Comparison of ENCODE assay signal across 26 cellular contexts in the genomic region with DNA sequence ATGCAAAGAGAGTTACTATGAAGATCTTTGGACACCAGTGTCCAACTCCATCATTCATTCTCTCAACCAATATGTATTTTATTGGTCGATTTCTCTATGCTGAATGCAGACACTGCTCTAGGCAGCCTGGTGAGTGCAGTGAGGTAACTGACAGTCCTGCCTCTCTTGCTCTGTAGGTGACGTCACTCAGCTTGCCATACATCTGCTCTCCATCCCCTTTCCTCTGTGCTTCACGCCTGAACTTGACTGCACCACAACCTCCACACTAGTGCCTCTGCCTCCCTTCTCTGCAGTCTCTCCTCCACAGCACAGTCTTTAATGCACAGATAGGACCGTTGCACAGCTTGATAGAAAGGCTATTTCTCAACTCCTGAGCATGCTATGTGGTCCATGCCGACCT.
A peak's percentile ranks its signal among the peaks of the same experiment; 100 is the strongest.
DNase-seq lines count a peak whose midpoint lies in the region; ATAC-seq, FAIRE-seq and TF ChIP-seq lines count a peak whose summit lies in the region.
"Had no signal": no experiment of that assay in that cellular context is flagged by ENCODE, and none has a peak within 500 bp of the region (broad histone marks: within the 10 kb centered on the region; RNA-seq: fewer than 3 reads in every experiment).

No MANE protein-coding gene starts in this region.

- no peak for FAIRE-seq in HepG2 (lab: Jason Lieb, UNC)
- FAIRE-seq in GM12878 (lab: Jason Lieb, UNC), result no peak
- FAIRE-seq: GM19239, H54 had no signal

- H3K36me3 Mint-ChIP-seq in stimulated activated effector memory CD8-positive, alpha-beta T cell treated with anti-CD3 and anti-CD28 coated beads, Interleukin-12 subunit alpha, Interleukin-12 subunit beta, amount 100 ng/mL, for 72 hours, result no peaks in the 10 kb centered on the region
- no peaks in the 10 kb centered on the region for H3K36me3 Mint-ChIP-seq in activated naive CD4-positive, alpha-beta T cell treated with anti-CD3 and anti-CD28 coated beads, Interleukin-2, amount 10 ng/mL, durations not matched to agents 7 days and 5 days
- H3K36me3 Mint-ChIP-seq: CD14-positive monocyte; CD8-positive, alpha-beta memory T cell had no signal

- intact Hi-C loops in HepG2 (cut with micrococcal nuclease; ENCODE audit: unreplicated experiment), result no loop called here
- intact Hi-C loops in right lobe of liver (cut with DNase I), result no loop called here
- intact Hi-C loops in GM12878 (cut with micrococcal nuclease; ENCODE audit: unreplicated experiment), result loop anchor here (10.0 kb wide), 1 partner anchor 426 kb away; the partner anchor contains the start of gene SLC7A11
- intact Hi-C loops in upper lobe of right lung (cut with DNase I), result no loop called here

- H3K4me3 Mint-ChIP-seq in stimulated activated effector memory CD8-positive, alpha-beta T cell treated with anti-CD3 and anti-CD28 coated beads, Interleukin-12 subunit alpha, Interleukin-12 subunit beta, amount 100 ng/mL, for 72 hours, result no peak overlapping the region
- no peak overlapping the region for H3K4me3 Mint-ChIP-seq in activated naive CD4-positive, alpha-beta T cell treated with anti-CD3 and anti-CD28 coated beads, Interleukin-2, amount 10 ng/mL, durations not matched to agents 7 days and 5 days
- H3K4me3 Mint-ChIP-seq: B cell; CD14-positive monocyte; CD8-positive, alpha-beta memory T cell had no signal

- no TSS peak for BruUV-seq in HepG2 (replicated peaks; lab: Mats Ljungman, UMichigan)
- no TSS peak for BruUV-seq in GM12878 (replicated peaks; lab: Mats Ljungman, UMichigan)

- TF ChIP-seq POLR2A in HepG2 (IDR thresholded peaks at IDR 0.05; ENCODE audit: insufficient read depth in 1 of 2, low read depth in 2 of 2, low read length in 2 of 2), result no peak
- TF ChIP-seq POLR2A in right lobe of liver (IDR thresholded peaks at IDR 0.05), result no peak
- no peak for TF ChIP-seq POLR2A in GM12878 (IDR thresholded peaks at IDR 0.05; ENCODE audit: low read depth, low read length)

- H3K9me3 ChIP-seq in HepG2 (ENCODE audit: low read length), result no peaks in the 10 kb centered on the region
- no peaks in the 10 kb centered on the region for H3K9me3 ChIP-seq in right lobe of liver
- no peaks in the 10 kb centered on the region for H3K9me3 ChIP-seq in GM12878 (replicated peaks; ENCODE audit: control insufficient read depth, insufficient read depth, low read length)
- H3K9me3 ChIP-seq in upper lobe of right lung, result no peaks in the 10 kb centered on the region

- no peak overlapping the region for H3K4me2 ChIP-seq in HepG2 (ENCODE audit: low read depth, low read length)
- no peak overlapping the region for H3K4me2 ChIP-seq in GM12878 (ENCODE audit: control insufficient read depth, insufficient read depth)
- H3K4me2 ChIP-seq: KMS-11 had no signal

- RAD21 ChIA-PET in GM12878 (lab: Charles Lee; ENCODE audit: unreplicated experiment), result no interaction called here

- H3K27ac ChIP-seq in HepG2 (ENCODE audit: extremely low read length, insufficient read depth, low read length) (no peak overlapping the region), right lobe of liver (no peak overlapping the region), GM12878 (ENCODE audit: control insufficient read depth, insufficient read depth) (no peak overlapping the region), foreskin keratinocyte (no peak overlapping the region), upper lobe of right lung (no peak overlapping the region)
- H3K27ac ChIP-seq: 22Rv1, KMS-11 had no signal

- H2AFZ ChIP-seq in HepG2 (ENCODE audit: low read length) (no peak overlapping the region), GM12878 (ENCODE audit: control insufficient read depth, low read depth, low read length) (no peak overlapping the region)

- H4K20me1 ChIP-seq in HepG2 (ENCODE audit: insufficient read depth, low read length) (no peaks in the 10 kb centered on the region), GM12878 (ENCODE audit: control insufficient read depth, insufficient read depth) (no peaks in the 10 kb centered on the region)

- SMC1A ChIA-PET in GM12878 (lab: Charles Lee; ENCODE audit: uncharacterized antibody, unreplicated experiment), result interaction anchor here (0.5 to 1.0 kb wide), 3 partner anchors 31 to 165 kb away, joined by 3 to 4 read pairs (median 4); no protein-coding TSS in a partner anchor

- POLR2A ChIA-PET in HepG2 (lab: Yijun Ruan, JAX), result no interaction called here
- POLR2A ChIA-PET in GM12878 (lab: Charles Lee), result interaction anchor here (0.9 kb wide), 1 partner anchor 428 kb away, joined by 3 read pairs; the partner anchor contains the start of gene SLC7A11

- no peak for TF ChIP-seq CTCF in HepG2 (CRISPR knock-in tag; IDR thresholded peaks at IDR 0.05)
- no peak for TF ChIP-seq CTCF in right lobe of liver (IDR thresholded peaks at IDR 0.05)
- no peak for TF ChIP-seq CTCF in GM12878 (IDR thresholded peaks at IDR 0.05 in 2 of 3, conservative IDR thresholded peaks at IDR 0.05 in 1 of 3; ENCODE audit: control insufficient read depth in 2 of 3, extremely low read depth in 1 of 3, insufficient read depth in 1 of 3, low read depth in 3 of 3, low read length in 3 of 3)
- TF ChIP-seq CTCF in foreskin keratinocyte (conservative IDR thresholded peaks at IDR 0.05), result no peak
- TF ChIP-seq CTCF in upper lobe of right lung (IDR thresholded peaks at IDR 0.05), result no peak

- H3K36me3 ChIP-seq in HepG2 (replicated peaks in 1 of 2; ENCODE audit: control insufficient read depth in 1 of 2, insufficient read depth in 2 of 2, low read length in 2 of 2) (no peaks in the 10 kb centered on the region), right lobe of liver (no peaks in the 10 kb centered on the region), GM12878 (ENCODE audit: control insufficient read depth in 2 of 2, insufficient read depth in 2 of 2, low read length in 1 of 2) (no peaks in the 10 kb centered on the region), upper lobe of right lung (no peaks in the 10 kb centered on the region)

- peaks cover 2% of the 10 kb centered on the region for H3K9me3 Mint-ChIP-seq in stimulated activated effector memory CD8-positive, alpha-beta T cell treated with anti-CD3 and anti-CD28 coated beads, Interleukin-12 subunit alpha, Interleukin-12 subunit beta, amount 100 ng/mL, for 72 hours
- H3K9me3 Mint-ChIP-seq in activated naive CD4-positive, alpha-beta T cell treated with anti-CD3 and anti-CD28 coated beads, Interleukin-2, amount 10 ng/mL, durations not matched to agents 7 days and 5 days, result no peaks in the 10 kb centered on the region
- H3K9me3 Mint-ChIP-seq: CD8-positive, alpha-beta memory T cell had no signal

- DNase-seq in HepG2 (ENCODE audit: low spot score), result no peak
- no peak for DNase-seq in right lobe of liver
- DNase-seq in GM12878 (ENCODE audit: low read depth, low spot score), result no peak
- DNase-seq in foreskin keratinocyte, result no peak
- no peak for DNase-seq in stimulated activated effector memory CD8-positive, alpha-beta T cell treated with anti-CD3 and anti-CD28 coated beads, Interleukin-12 subunit alpha, Interleukin-12 subunit beta, amount 100 ng/mL, for 72 hours (ENCODE audit: low spot score in 2 of 2)
- no peak for DNase-seq in activated naive CD4-positive, alpha-beta T cell treated with anti-CD3 and anti-CD28 coated beads, Interleukin-2, amount 10 ng/mL, durations not matched to agents 7 days and 5 days
- no peak for DNase-seq in upper lobe of right lung
- DNase-seq: Calu3; CD8-positive, alpha-beta memory T cell; DMS153; DND-41; NCI-H1048; NCI-H1417 treated with DMSO at 0.1 percent for 48 hours; NCI-H1694 treated with DMSO at 0.1 percent for 48 hours; NCI-H2081 treated with DMSO at 0.1 percent for 48 hours; NCI-H2171; NCI-H226; NCI-H510A; NCI-H69 had no signal

- WGBS in HepG2 (ENCODE audit: low lambda C conversion rate), result 22% methylated on average over 5 of the region's 5 CpGs
- WGBS in right lobe of liver (ENCODE audit: insufficient coverage, low coverage, low lambda C conversion rate, missing lambda C conversion rate), result 56% methylated on average over 5 of the region's 5 CpGs
- 40% methylated on average over 5 of the region's 5 CpGs for WGBS in GM12878 (ENCODE audit: insufficient coverage, insufficient replicate concordance, low lambda C conversion rate, missing lambda C conversion rate)

- ATAC-seq in HepG2 (no peak), right lobe of liver (no peak), GM12878 (no peak), foreskin keratinocyte (peak; percentile 15), upper lobe of right lung (no peak), GM21619 (IDR thresholded peaks at IDR 0.05; ENCODE audit: unreplicated experiment) (no peak)
- ATAC-seq in stimulated activated effector memory CD8-positive, alpha-beta T cell treated with anti-CD3 and anti-CD28 coated beads, Interleukin-12 subunit alpha, Interleukin-12 subunit beta, amount 100 ng/mL, for 72 hours, result peak; percentile 31

- H3K4me1 ChIP-seq in HepG2 (ENCODE audit: insufficient read depth, low read length) (peaks cover 19% of the 10 kb centered on the region), right lobe of liver (no peaks in the 10 kb centered on the region), GM12878 (ENCODE audit: control insufficient read depth, insufficient read depth, low read length) (no peaks in the 10 kb centered on the region; the same call in 1 of the 2 replicates), foreskin keratinocyte (no peaks in the 10 kb centered on the region), upper lobe of right lung (no peaks in the 10 kb centered on the region)

- TF ChIP-seq RAD21 in HepG2 (CRISPR knock-in tag; IDR thresholded peaks at IDR 0.05) (no peak), GM12878 (IDR thresholded peaks at IDR 0.05; ENCODE audit: insufficient read depth, low read depth, low read length) (no peak)

- H3K9ac ChIP-seq in HepG2 (ENCODE audit: insufficient read depth, low read depth, low read length) (no peak overlapping the region), GM12878 (ENCODE audit: control insufficient read depth, insufficient read depth, low read length) (no peak overlapping the region)
- H3K9ac ChIP-seq: KMS-11 had no signal

- H3K27me3 Mint-ChIP-seq in activated naive CD4-positive, alpha-beta T cell treated with anti-CD3 and anti-CD28 coated beads, Interleukin-2, amount 10 ng/mL, durations not matched to agents 7 days and 5 days, result peaks cover 3% of the 10 kb centered on the region

- no peak for TF ChIP-seq EP300 in HepG2 (IDR thresholded peaks at IDR 0.05; ENCODE audit: low read depth in 2 of 2, low read length in 2 of 2)
- no peak for TF ChIP-seq EP300 in HepG2 (CRISPR knock-in tag; IDR thresholded peaks at IDR 0.05; ENCODE audit: borderline replicate concordance)
- TF ChIP-seq EP300 in GM12878 (IDR thresholded peaks at IDR 0.05; ENCODE audit: borderline replicate concordance in 1 of 2, control insufficient read depth in 1 of 2, low read depth in 2 of 2, low read length in 2 of 2), result no peak

- H3K79me2 ChIP-seq in HepG2 (ENCODE audit: insufficient read depth, low read length) (no peaks in the 10 kb centered on the region), GM12878 (ENCODE audit: control insufficient read depth, insufficient read depth, low read length) (no peaks in the 10 kb centered on the region)

- H3K4me1 Mint-ChIP-seq in stimulated activated effector memory CD8-positive, alpha-beta T cell treated with anti-CD3 and anti-CD28 coated beads, Interleukin-12 subunit alpha, Interleukin-12 subunit beta, amount 100 ng/mL, for 72 hours, result no peaks in the 10 kb centered on the region
- H3K4me1 Mint-ChIP-seq in activated naive CD4-positive, alpha-beta T cell treated with anti-CD3 and anti-CD28 coated beads, Interleukin-2, amount 10 ng/mL, durations not matched to agents 7 days and 5 days, result no peaks in the 10 kb centered on the region
- H3K4me1 Mint-ChIP-seq: B cell; CD14-positive monocyte; CD8-positive, alpha-beta memory T cell had no signal

- H3K27me3 ChIP-seq in HepG2 (ENCODE audit: control insufficient read depth in 1 of 2, insufficient read depth in 2 of 2, low read length in 2 of 2) (0 out of 5 replicates have a peak, but pooled peaks cover 0 to 5% of the 10 kb centered on the region in 2 experiments), right lobe of liver (no peaks in the 10 kb centered on the region), GM12878 (replicated peaks in 1 of 2; ENCODE audit: control insufficient read depth in 2 of 2, insufficient read depth in 2 of 2, low read length in 1 of 2) (peaks cover 0 to 2% of the 10 kb centered on the region in 2 experiments; a peak in 1 of 4 replicates), foreskin keratinocyte (peaks cover 9% of the 10 kb centered on the region), upper lobe of right lung (no peaks in the 10 kb centered on the region)

- no peak overlapping the region for H3K27ac Mint-ChIP-seq in stimulated activated effector memory CD8-positive, alpha-beta T cell treated with anti-CD3 and anti-CD28 coated beads, Interleukin-12 subunit alpha, Interleukin-12 subunit beta, amount 100 ng/mL, for 72 hours
- H3K27ac Mint-ChIP-seq in activated naive CD4-positive, alpha-beta T cell treated with anti-CD3 and anti-CD28 coated beads, Interleukin-2, amount 10 ng/mL, durations not matched to agents 7 days and 5 days, result no peak overlapping the region
- H3K27ac Mint-ChIP-seq: B cell; CD8-positive, alpha-beta memory T cell had no signal

- CTCF ChIA-PET in HepG2 (lab: Yijun Ruan, JAX; ENCODE audit: low intra/inter-chr PET ratio, low total read pairs) (no interaction called here), GM12878 (lab: Yijun Ruan, JAX) (interaction anchor here (0.6 to 1.5 kb wide), 2 partner anchors 10 to 487 kb away, joined by 3 to 8 read pairs; no protein-coding TSS in a partner anchor)
- CTCF ChIA-PET in activated naive CD4-positive, alpha-beta T cell treated with anti-CD3 and anti-CD28 coated beads, Interleukin-2, amount 10 ng/mL, durations not matched to agents 7 days and 5 days (lab: Charles Lee), result interaction anchor here (3.3 kb wide), 1 partner anchor 10 kb away, joined by 10 read pairs; no protein-coding TSS in a partner anchor

- in situ Hi-C loops in HepG2 (cut with HindIII; ENCODE audit: extremely low pct_ligation_motif_present, low pct_unique_long_range_greater_than_20kb) (loop anchor here (10.0 kb wide), 1 partner anchor 96 kb away; no protein-coding TSS in a partner anchor), GM12878 (cut with MboI) (no loop called here)

- H3K4me3 ChIP-seq in HepG2 (replicated peaks in 1 of 3; ENCODE audit: insufficient read depth in 1 of 3, low read depth in 2 of 3, low read length in 3 of 3) (no peak overlapping the region), right lobe of liver (no peak overlapping the region), GM12878 (no peak overlapping the region), upper lobe of right lung (no peak overlapping the region)

Comparison
In these comparisons a context has a peak if more than half of its experiments do, and no peak if none do; other contexts are left out.
1. ATAC-seq: peak in foreskin keratinocyte (single experiment) and stimulated activated effector memory CD8-positive, alpha-beta T cell treated with anti-CD3 and anti-CD28 coated beads, Interleukin-12 subunit alpha, Interleukin-12 subunit beta, amount 100 ng/mL, for 72 hours (single experiment); none in HepG2 (single experiment), right lobe of liver (0 of 4), GM12878 (single experiment), upper lobe of right lung (single experiment) and GM21619 (single experiment).